11 cellular contexts compared by ENCODE assay signal in genomic region chr15:88623632-88624031, GRCh38. TPM values are rescaled to one million over a fixed set of nuclear protein-coding genes. Genes with fewer than 3 reads are reported as not detected.
DNase-seq lines count a peak whose midpoint lies in the region; ATAC-seq and TF ChIP-seq lines count a peak whose summit lies in the region.
"Had no signal": no experiment of that assay in that cellular context is flagged by ENCODE, and none has a peak within 500 bp of the region (broad histone marks: within the 10 kb centered on the region; RNA-seq: fewer than 3 reads in every experiment).

No MANE protein-coding gene starts in this region.

- H3K4me1 ChIP-seq in iPS-15b (ENCODE audit: control insufficient read depth, insufficient read depth, low read length) (peaks cover 43% of the 10 kb centered on the region), suprapubic skin (peaks cover 43% of the 10 kb centered on the region)

- H3K4me3 Mint-ChIP-seq in activated CD4-positive, alpha-beta T cell treated with anti-CD3 and anti-CD28 coated beads for 36 hours, result peak overlapping the region; percentile 90
- peak overlapping the region; percentile 85 for H3K4me3 Mint-ChIP-seq in activated CD4-positive, alpha-beta memory T cell treated with anti-CD3 and anti-CD28 coated beads, Interleukin-2, amount 10 ng/mL, durations not matched to agents 7 days and 5 days

- CTCF ChIA-PET in activated CD4-positive, alpha-beta T cell treated with anti-CD3 and anti-CD28 coated beads for 36 hours (lab: Charles Lee), result interaction anchor here (0.9 to 3.1 kb wide), 8 partner anchors 9 to 281 kb away, joined by 4 to 28 read pairs (median 6); partner anchors contain the start of gene ISG20
- CTCF ChIA-PET in activated CD4-positive, alpha-beta memory T cell treated with anti-CD3 and anti-CD28 coated beads, Interleukin-2, amount 10 ng/mL, durations not matched to agents 7 days and 5 days (lab: Charles Lee), result interaction anchor here (0.6 to 3.2 kb wide), 16 partner anchors 9 to 554 kb away, joined by 3 to 29 read pairs (median 5); partner anchors contain the start of gene ABHD2

- TF ChIP-seq POLR2A in suprapubic skin (IDR thresholded peaks at IDR 0.05), result no peak

- no peak for TF ChIP-seq EP300 in suprapubic skin (IDR thresholded peaks at IDR 0.05)

- no peak for TF ChIP-seq CTCF in suprapubic skin (IDR thresholded peaks at IDR 0.05)

- peaks cover 60% of the 10 kb centered on the region for H3K36me3 Mint-ChIP-seq in activated CD4-positive, alpha-beta T cell treated with anti-CD3 and anti-CD28 coated beads for 36 hours (ENCODE audit: low read depth)
- H3K36me3 Mint-ChIP-seq in activated CD4-positive, alpha-beta memory T cell treated with anti-CD3 and anti-CD28 coated beads, Interleukin-2, amount 10 ng/mL, durations not matched to agents 7 days and 5 days (ENCODE audit: low read depth), result peaks cover 54% of the 10 kb centered on the region

- peak overlapping the region; percentile 5 for H3K27ac ChIP-seq in suprapubic skin
- H3K27ac ChIP-seq: testis had no signal

- POLR2A ChIA-PET in activated CD4-positive, alpha-beta T cell treated with anti-CD3 and anti-CD28 coated beads for 36 hours (lab: Charles Lee), result interaction anchor here (0.7 to 2.1 kb wide), 2 partner anchors 15 to 33 kb away, joined by 4 to 21 read pairs; partner anchors contain the start of gene ISG20
- POLR2A ChIA-PET in activated CD4-positive, alpha-beta memory T cell treated with anti-CD3 and anti-CD28 coated beads, Interleukin-2, amount 10 ng/mL, durations not matched to agents 7 days and 5 days (lab: Charles Lee), result interaction anchor here (1.3 to 6.0 kb wide), 9 partner anchors 10 to 281 kb away, joined by 3 to 95 read pairs (median 7); no protein-coding TSS in a partner anchor

- peaks cover 48% of the 10 kb centered on the region for H3K36me3 ChIP-seq in iPS-15b (ENCODE audit: control insufficient read depth, insufficient read depth, low read length)
- H3K36me3 ChIP-seq in suprapubic skin, result peaks cover 15% of the 10 kb centered on the region

- H3K27me3 Mint-ChIP-seq in activated CD4-positive, alpha-beta T cell treated with anti-CD3 and anti-CD28 coated beads for 36 hours, result peaks cover 5% of the 10 kb centered on the region
- no peaks in the 10 kb centered on the region for H3K27me3 Mint-ChIP-seq in activated CD4-positive, alpha-beta memory T cell treated with anti-CD3 and anti-CD28 coated beads, Interleukin-2, amount 10 ng/mL, durations not matched to agents 7 days and 5 days

- H3K4me1 Mint-ChIP-seq in activated CD4-positive, alpha-beta T cell treated with anti-CD3 and anti-CD28 coated beads for 36 hours, result peaks cover 65% of the 10 kb centered on the region
- peaks cover 66% of the 10 kb centered on the region for H3K4me1 Mint-ChIP-seq in activated CD4-positive, alpha-beta memory T cell treated with anti-CD3 and anti-CD28 coated beads, Interleukin-2, amount 10 ng/mL, durations not matched to agents 7 days and 5 days

- intact Hi-C loops in activated CD4-positive, alpha-beta T cell treated with anti-CD3 and anti-CD28 coated beads for 36 hours (cut with DNase I, micrococcal nuclease), result loop anchor here (1.0 to 5.0 kb wide), 12 partner anchors 15 to 1269 kb away; partner anchors contain the start of genes HAPLN3 (in 2 of the 2), ABHD2 (in 1 of the 2), AP3S2 (in 1 of the 2) and FANCI (in 1 of the 2)

- H3K9me3 ChIP-seq in iPS-15b (ENCODE audit: control insufficient read depth, insufficient read depth, low read length), result no peaks in the 10 kb centered on the region
- H3K9me3 ChIP-seq in suprapubic skin, result no peaks in the 10 kb centered on the region
- H3K9me3 ChIP-seq: testis had no signal

- ATAC-seq in activated CD4-positive, alpha-beta T cell treated with anti-CD3 and anti-CD28 coated beads for 36 hours, result no peak

- H3K4me3 ChIP-seq in iPS-15b (ENCODE audit: low read depth, low read length) (peak overlapping the region; percentile 99), suprapubic skin (no peak overlapping the region)
- H3K4me3 ChIP-seq: testis had no signal

- H3K27me3 ChIP-seq in iPS-15b (ENCODE audit: control insufficient read depth, insufficient read depth, low read length) (no peaks in the 10 kb centered on the region), suprapubic skin (no peaks in the 10 kb centered on the region)
- H3K27me3 ChIP-seq: testis had no signal

- peak overlapping the region; percentile 98 for H3K9ac ChIP-seq in iPS-15b (ENCODE audit: low read depth, low read length)

- DNase-seq in activated CD4-positive, alpha-beta T cell treated with anti-CD3 and anti-CD28 coated beads for 36 hours, result no peak
- no peak for DNase-seq in activated CD4-positive, alpha-beta T cell treated with anti-CD3 and anti-CD28 coated beads for 48 hours
- DNase-seq in activated CD4-positive, alpha-beta memory T cell treated with anti-CD3 and anti-CD28 coated beads, Interleukin-2, amount 10 ng/mL, durations not matched to agents 7 days and 5 days, result no peak
- peak in 1 of 2 donors; percentile 62 for DNase-seq in suprapubic skin (ENCODE audit: low spot score in 2 of 2)
- no peak for DNase-seq in activated effector memory CD4-positive, alpha-beta T cell treated with Interleukin-2 at 50 U/mL for 16 hours
- no peak for DNase-seq in NCI-H128 (lab: John Stamatoyannopoulos, UW; ENCODE audit: unreplicated experiment)
- no peak for DNase-seq in NCI-H187 treated with DMSO at 0.1 percent for 48 hours (lab: John Stamatoyannopoulos, UW)
- DNase-seq: NCI-H510A treated with DMSO at 0.1 percent for 48 hours, right cardiac atrium, testis had no signal

- H3K27ac Mint-ChIP-seq in activated CD4-positive, alpha-beta T cell treated with anti-CD3 and anti-CD28 coated beads for 36 hours, result peak overlapping the region; percentile 94
- peak overlapping the region; percentile 91 for H3K27ac Mint-ChIP-seq in activated CD4-positive, alpha-beta memory T cell treated with anti-CD3 and anti-CD28 coated beads, Interleukin-2, amount 10 ng/mL, durations not matched to agents 7 days and 5 days

- WGBS in suprapubic skin, result 87% methylated on average over 3 of the region's 3 CpGs

- H3K9me3 Mint-ChIP-seq in activated CD4-positive, alpha-beta T cell treated with anti-CD3 and anti-CD28 coated beads for 36 hours (ENCODE audit: low read depth), result no peaks in the 10 kb centered on the region
- H3K9me3 Mint-ChIP-seq in activated CD4-positive, alpha-beta memory T cell treated with anti-CD3 and anti-CD28 coated beads, Interleukin-2, amount 10 ng/mL, durations not matched to agents 7 days and 5 days, result no peaks in the 10 kb centered on the region

RNA-seq across cellular contexts. Expression of gene AEN, which starts 2.5 kb away (rescaled TPM):
- 10 to 100 TPM; 42.8 to 52.9 TPM for total RNA-seq in activated CD4-positive, alpha-beta T cell treated with anti-CD3 and anti-CD28 coated beads for 36 hours
- total RNA-seq in activated CD4-positive, alpha-beta memory T cell treated with anti-CD3 and anti-CD28 coated beads, Interleukin-2, amount 10 ng/mL, durations not matched to agents 7 days and 5 days, result 10 to 100 TPM; 32.7 to 33.5 TPM
- 10 to 100 TPM in 2 of 4 donors, 1 to 10 TPM in 2; 9.3 to 29.3 (median 17.3) TPM for total RNA-seq in suprapubic skin

RNA-seq across cellular contexts. Expression of gene ISG20, which starts 15.2 kb away (rescaled TPM):
- total RNA-seq in activated CD4-positive, alpha-beta T cell treated with anti-CD3 and anti-CD28 coated beads for 36 hours, result 100 to 1,000 TPM; 107 to 120 TPM
- 100 to 1,000 TPM; 337 to 338 TPM for total RNA-seq in activated CD4-positive, alpha-beta memory T cell treated with anti-CD3 and anti-CD28 coated beads, Interleukin-2, amount 10 ng/mL, durations not matched to agents 7 days and 5 days
- 10 to 100 TPM in 3 of 4 donors, 1 to 10 TPM in 1; 6.1 to 15.1 (median 12.9) TPM for total RNA-seq in suprapubic skin

Comparison
In these comparisons a context has a peak if more than half of its experiments do, and no peak if none do; other contexts are left out.
1. RNA of gene ISG20, which starts 15.2 kb away (total RNA-seq): 337 to 338 TPM in activated CD4-positive, alpha-beta memory T cell treated with anti-CD3 and anti-CD28 coated beads, Interleukin-2, amount 10 ng/mL, durations not matched to agents 7 days and 5 days and 107 to 120 TPM in activated CD4-positive, alpha-beta T cell treated with anti-CD3 and anti-CD28 coated beads for 36 hours; 6.1 to 15.1 TPM in suprapubic skin; every median in the first group is over 4 times any median in the second.